In the genomic region with DNA sequence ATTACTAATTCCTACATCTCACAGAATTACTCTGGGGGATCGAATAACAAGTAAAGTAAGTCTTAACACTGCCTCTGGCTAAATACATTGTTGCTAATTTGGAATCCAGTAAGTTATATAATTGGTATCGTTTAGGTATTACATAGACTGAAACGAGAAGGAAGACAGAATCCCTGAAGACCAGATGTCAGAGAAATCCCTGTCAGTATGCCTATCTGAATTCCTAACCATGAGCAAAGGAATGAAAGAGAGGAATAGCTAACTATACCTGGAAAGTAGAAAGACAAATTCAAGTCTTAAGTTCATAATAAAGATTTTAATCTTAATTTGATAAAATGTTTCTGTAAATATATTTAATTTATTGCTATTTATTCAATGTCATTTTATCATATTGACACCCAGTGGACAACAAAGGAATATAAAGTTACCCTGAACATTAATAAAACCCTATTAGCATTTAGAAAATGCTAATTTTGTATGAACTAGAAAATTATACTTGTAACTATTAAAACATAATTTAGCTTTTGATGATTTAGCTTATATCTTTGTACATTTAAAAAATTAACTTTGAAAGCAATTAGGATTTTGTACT, we compare ENCODE assay signal across 14 cellular contexts. TPM values are rescaled to one million over a fixed set of nuclear protein-coding genes. Genes with fewer than 3 reads are reported as not detected.
"Had no signal": no experiment of that assay in that cellular context is flagged by ENCODE, and none has a peak within 500 bp of the region (broad histone marks: within the 10 kb centered on the region; RNA-seq: fewer than 3 reads in every experiment).

No MANE protein-coding gene starts in this region.

- H3K27ac ChIP-seq: left lung, pancreas, stomach, thoracic aorta had no signal

- FAIRE-seq: pancreas, urothelium cell line had no signal

- DNase-seq: activated CD4-positive, alpha-beta T cell treated with anti-CD3 and anti-CD28 coated beads, Interleukin-2, amount 50 U/mL, for 4 hours; activated CD4-positive, CD25-positive, alpha-beta regulatory T cell treated with anti-CD3 and anti-CD28 coated beads, Interleukin-2, amount 50 U/mL, for 72 hours; activated CD8-positive, alpha-beta memory T cell treated with anti-CD3 and anti-CD28 coated beads, Interleukin-2, amount 10 ng/mL, durations not matched to agents 7 days and 5 days; activated effector memory CD4-positive, alpha-beta T cell treated with anti-CD3 and anti-CD28 coated beads, Interleukin-2, amount 50 U/mL, for 16 hours; activated T-cell treated with anti-CD3 and anti-CD28 coated beads, Interleukin-2, amount 50 U/mL, for 4 hours; amniotic stem cell; dermis blood vessel endothelial cell; left lung; nephron progenitor cell; pancreas; stomach had no signal

- H3K9me3 ChIP-seq: left lung, pancreas, stomach, thoracic aorta had no signal

- H3K27me3 ChIP-seq: left lung, pancreas, stomach had no signal

- H3K4me3 ChIP-seq: left lung, pancreas, stomach, thoracic aorta had no signal

- ATAC-seq: activated CD8-positive, alpha-beta memory T cell treated with anti-CD3 and anti-CD28 coated beads, Interleukin-2, amount 10 ng/mL, durations not matched to agents 7 days and 5 days; activated naive CD4-positive, alpha-beta T cell treated with anti-CD3 and anti-CD28 coated beads, Interleukin-2, amount 50 U/mL, for 72 hours; activated T-cell treated with anti-CD3 and anti-CD28 coated beads, Interleukin-2, amount 50 U/mL, for 4 hours; left lung; pancreas had no signal

- H3K36me3 ChIP-seq: left lung, pancreas, stomach, thoracic aorta had no signal

- H3K4me1 ChIP-seq: left lung, pancreas, stomach had no signal

RNA-seq across cellular contexts. Expression of a gene that starts 35.8 kb away (rescaled TPM):
- polyA plus RNA-seq: pancreas had no signal
